1 cellular context compared by ENCODE assay signal in genomic region chr1:13749543-13750307, GRCh38.
A peak's percentile ranks its signal among the peaks of the same experiment; 100 is the strongest.
TF ChIP-seq lines count a peak whose summit lies in the region.

No MANE protein-coding gene starts in this region.

TF ChIP-seq in H1, 55 proteins besides CTCF, POLR2A, EP300 and RAD21 (continued from another document):
- TF ChIP-seq TAF7 (optimal IDR thresholded peaks at IDR 0.05; ENCODE audit: borderline replicate concordance, low read depth, low read length) (no peak), SP1 (IDR thresholded peaks at IDR 0.05; ENCODE audit: low read depth, low read length) (no peak), RNF2 (IDR thresholded peaks at IDR 0.05; ENCODE audit: borderline replicate concordance, low read depth, low read length, missing control alignments, poor library complexity, severe bottlenecking) (no peak), YY1 (IDR thresholded peaks at IDR 0.05; ENCODE audit: low read depth, low read length) (no peak), GTF2F1 (IDR thresholded peaks at IDR 0.05; ENCODE audit: borderline replicate concordance, low read depth, low read length) (no peak), PHF8 (conservative IDR thresholded peaks at IDR 0.05; ENCODE audit: low read depth, low read length) (peak; percentile 17; the same call in 1 of the 2 replicates)
